ENCODE assay signal across 1 cellular context in genomic region chr4:63700569-63700968, GRCh38.
TF ChIP-seq lines count a peak whose summit lies in the region.

No MANE protein-coding gene starts in this region.

TF ChIP-seq in WTC11, 78 proteins besides CTCF, POLR2A, EP300 and RAD21:
- TF ChIP-seq, protein P1, sequence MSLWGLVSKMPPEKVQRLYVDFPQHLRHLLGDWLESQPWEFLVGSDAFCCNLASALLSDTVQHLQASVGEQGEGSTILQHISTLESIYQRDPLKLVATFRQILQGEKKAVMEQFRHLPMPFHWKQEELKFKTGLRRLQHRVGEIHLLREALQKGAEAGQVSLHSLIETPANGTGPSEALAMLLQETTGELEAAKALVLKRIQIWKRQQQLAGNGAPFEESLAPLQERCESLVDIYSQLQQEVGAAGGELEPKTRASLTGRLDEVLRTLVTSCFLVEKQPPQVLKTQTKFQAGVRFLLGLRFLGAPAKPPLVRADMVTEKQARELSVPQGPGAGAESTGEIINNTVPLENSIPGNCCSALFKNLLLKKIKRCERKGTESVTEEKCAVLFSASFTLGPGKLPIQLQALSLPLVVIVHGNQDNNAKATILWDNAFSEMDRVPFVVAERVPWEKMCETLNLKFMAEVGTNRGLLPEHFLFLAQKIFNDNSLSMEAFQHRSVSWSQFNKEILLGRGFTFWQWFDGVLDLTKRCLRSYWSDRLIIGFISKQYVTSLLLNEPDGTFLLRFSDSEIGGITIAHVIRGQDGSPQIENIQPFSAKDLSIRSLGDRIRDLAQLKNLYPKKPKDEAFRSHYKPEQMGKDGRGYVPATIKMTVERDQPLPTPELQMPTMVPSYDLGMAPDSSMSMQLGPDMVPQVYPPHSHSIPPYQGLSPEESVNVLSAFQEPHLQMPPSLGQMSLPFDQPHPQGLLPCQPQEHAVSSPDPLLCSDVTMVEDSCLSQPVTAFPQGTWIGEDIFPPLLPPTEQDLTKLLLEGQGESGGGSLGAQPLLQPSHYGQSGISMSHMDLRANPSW (CRISPR knock-in tag; conservative IDR thresholded peaks at IDR 0.05; ENCODE audit: low read depth) = no peak
- TF ChIP-seq SMAD3 (CRISPR knock-in tag; IDR thresholded peaks at IDR 0.05; ENCODE audit: borderline replicate concordance) (no peak), GABPB1 (CRISPR knock-in tag; IDR thresholded peaks at IDR 0.05) (no peak), HMGA2 (CRISPR knock-in tag; IDR thresholded peaks at IDR 0.05) (no peak)
TF ChIP-seq in WTC11: peak in this region for 0.
